In the genomic region with DNA sequence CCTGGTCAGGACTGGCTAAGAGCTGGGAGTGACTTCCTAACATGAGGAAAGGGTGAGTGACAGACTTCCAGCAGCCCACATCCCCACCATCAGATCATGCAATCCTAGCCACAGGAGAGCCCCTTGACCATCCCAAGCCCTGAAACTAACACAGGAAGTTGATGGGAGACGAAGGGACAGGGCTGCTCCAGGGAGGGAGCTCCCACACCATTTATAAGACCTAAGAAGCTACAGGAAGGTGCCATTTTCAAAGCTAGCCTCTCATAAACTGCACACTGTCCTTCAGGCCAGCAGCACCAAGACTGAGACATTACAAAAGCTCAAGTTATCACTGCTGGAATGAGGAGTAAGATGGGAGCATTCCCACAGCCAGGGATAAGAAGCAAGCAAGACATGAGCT, we compare ENCODE assay signal across 3 cellular contexts.
TF ChIP-seq lines count a peak whose summit lies in the region.

No MANE protein-coding gene starts in this region.

TF ChIP-seq in GM23338, 12 proteins besides CTCF, POLR2A, EP300 and RAD21:
- TF ChIP-seq, protein P1, sequence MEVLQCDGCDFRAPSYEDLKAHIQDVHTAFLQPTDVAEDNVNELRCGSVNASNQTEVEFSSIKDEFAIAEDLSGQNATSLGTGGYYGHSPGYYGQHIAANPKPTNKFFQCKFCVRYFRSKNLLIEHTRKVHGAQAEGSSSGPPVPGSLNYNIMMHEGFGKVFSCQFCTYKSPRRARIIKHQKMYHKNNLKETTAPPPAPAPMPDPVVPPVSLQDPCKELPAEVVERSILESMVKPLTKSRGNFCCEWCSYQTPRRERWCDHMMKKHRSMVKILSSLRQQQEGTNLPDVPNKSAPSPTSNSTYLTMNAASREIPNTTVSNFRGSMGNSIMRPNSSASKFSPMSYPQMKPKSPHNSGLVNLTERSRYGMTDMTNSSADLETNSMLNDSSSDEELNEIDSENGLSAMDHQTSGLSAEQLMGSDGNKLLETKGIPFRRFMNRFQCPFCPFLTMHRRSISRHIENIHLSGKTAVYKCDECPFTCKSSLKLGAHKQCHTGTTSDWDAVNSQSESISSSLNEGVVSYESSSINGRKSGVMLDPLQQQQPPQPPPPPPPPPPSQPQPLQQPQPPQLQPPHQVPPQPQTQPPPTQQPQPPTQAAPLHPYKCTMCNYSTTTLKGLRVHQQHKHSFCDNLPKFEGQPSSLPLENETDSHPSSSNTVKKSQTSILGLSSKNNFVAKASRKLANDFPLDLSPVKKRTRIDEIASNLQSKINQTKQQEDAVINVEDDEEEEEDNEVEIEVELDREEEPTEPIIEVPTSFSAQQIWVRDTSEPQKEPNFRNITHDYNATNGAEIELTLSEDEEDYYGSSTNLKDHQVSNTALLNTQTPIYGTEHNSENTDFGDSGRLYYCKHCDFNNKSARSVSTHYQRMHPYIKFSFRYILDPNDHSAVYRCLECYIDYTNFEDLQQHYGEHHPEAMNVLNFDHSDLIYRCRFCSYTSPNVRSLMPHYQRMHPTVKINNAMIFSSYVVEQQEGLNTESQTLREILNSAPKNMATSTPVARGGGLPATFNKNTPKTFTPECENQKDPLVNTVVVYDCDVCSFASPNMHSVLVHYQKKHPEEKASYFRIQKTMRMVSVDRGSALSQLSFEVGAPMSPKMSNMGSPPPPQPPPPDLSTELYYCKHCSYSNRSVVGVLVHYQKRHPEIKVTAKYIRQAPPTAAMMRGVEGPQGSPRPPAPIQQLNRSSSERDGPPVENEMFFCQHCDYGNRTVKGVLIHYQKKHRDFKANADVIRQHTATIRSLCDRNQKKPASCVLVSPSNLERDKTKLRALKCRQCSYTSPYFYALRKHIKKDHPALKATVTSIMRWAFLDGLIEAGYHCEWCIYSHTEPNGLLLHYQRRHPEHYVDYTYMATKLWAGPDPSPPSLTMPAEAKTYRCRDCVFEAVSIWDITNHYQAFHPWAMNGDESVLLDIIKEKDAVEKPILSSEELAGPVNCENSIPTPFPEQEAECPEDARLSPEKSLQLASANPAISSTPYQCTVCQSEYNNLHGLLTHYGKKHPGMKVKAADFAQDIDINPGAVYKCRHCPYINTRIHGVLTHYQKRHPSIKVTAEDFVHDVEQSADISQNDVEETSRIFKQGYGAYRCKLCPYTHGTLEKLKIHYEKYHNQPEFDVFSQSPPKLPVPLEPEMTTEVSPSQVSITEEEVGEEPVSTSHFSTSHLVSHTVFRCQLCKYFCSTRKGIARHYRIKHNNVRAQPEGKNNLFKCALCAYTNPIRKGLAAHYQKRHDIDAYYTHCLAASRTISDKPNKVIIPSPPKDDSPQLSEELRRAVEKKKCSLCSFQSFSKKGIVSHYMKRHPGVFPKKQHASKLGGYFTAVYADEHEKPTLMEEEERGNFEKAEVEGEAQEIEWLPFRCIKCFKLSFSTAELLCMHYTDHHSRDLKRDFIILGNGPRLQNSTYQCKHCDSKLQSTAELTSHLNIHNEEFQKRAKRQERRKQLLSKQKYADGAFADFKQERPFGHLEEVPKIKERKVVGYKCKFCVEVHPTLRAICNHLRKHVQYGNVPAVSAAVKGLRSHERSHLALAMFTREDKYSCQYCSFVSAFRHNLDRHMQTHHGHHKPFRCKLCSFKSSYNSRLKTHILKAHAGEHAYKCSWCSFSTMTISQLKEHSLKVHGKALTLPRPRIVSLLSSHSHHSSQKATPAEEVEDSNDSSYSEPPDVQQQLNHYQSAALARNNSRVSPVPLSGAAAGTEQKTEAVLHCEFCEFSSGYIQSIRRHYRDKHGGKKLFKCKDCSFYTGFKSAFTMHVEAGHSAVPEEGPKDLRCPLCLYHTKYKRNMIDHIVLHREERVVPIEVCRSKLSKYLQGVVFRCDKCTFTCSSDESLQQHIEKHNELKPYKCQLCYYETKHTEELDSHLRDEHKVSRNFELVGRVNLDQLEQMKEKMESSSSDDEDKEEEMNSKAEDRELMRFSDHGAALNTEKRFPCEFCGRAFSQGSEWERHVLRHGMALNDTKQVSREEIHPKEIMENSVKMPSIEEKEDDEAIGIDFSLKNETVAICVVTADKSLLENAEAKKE (CRISPR knock-in tag; IDR thresholded peaks at IDR 0.05): no peak
- no peak for TF ChIP-seq EZH2phosphoT487 (IDR thresholded peaks at IDR 0.05; ENCODE audit: unreplicated experiment)

TF ChIP-seq in WTC11, 78 proteins besides CTCF, POLR2A, EP300 and RAD21:
- TF ChIP-seq, protein P2, sequence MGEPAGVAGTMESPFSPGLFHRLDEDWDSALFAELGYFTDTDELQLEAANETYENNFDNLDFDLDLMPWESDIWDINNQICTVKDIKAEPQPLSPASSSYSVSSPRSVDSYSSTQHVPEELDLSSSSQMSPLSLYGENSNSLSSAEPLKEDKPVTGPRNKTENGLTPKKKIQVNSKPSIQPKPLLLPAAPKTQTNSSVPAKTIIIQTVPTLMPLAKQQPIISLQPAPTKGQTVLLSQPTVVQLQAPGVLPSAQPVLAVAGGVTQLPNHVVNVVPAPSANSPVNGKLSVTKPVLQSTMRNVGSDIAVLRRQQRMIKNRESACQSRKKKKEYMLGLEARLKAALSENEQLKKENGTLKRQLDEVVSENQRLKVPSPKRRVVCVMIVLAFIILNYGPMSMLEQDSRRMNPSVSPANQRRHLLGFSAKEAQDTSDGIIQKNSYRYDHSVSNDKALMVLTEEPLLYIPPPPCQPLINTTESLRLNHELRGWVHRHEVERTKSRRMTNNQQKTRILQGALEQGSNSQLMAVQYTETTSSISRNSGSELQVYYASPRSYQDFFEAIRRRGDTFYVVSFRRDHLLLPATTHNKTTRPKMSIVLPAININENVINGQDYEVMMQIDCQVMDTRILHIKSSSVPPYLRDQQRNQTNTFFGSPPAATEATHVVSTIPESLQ (CRISPR knock-in tag; IDR thresholded peaks at IDR 0.05): no peak
- no peak for TF ChIP-seq ESRRA (CRISPR knock-in tag; IDR thresholded peaks at IDR 0.05; ENCODE audit: borderline replicate concordance)
- TF ChIP-seq, protein P3, sequence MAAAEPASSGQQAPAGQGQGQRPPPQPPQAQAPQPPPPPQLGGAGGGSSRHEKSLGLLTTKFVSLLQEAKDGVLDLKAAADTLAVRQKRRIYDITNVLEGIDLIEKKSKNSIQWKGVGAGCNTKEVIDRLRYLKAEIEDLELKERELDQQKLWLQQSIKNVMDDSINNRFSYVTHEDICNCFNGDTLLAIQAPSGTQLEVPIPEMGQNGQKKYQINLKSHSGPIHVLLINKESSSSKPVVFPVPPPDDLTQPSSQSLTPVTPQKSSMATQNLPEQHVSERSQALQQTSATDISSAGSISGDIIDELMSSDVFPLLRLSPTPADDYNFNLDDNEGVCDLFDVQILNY (CRISPR knock-in tag; IDR thresholded peaks at IDR 0.05): no peak

TF ChIP-seq in H1, 55 proteins besides CTCF, POLR2A, EP300 and RAD21:
- no peak for TF ChIP-seq RNF2 (IDR thresholded peaks at IDR 0.05; ENCODE audit: borderline replicate concordance, low read depth, low read length, missing control alignments, poor library complexity, severe bottlenecking)
- no peak for TF ChIP-seq SAP30 (IDR thresholded peaks at IDR 0.05; ENCODE audit: insufficient read depth, insufficient replicate concordance, low read length)
- no peak for TF ChIP-seq BACH1 (IDR thresholded peaks at IDR 0.05; ENCODE audit: low read length)
- no peak for TF ChIP-seq SP1 (IDR thresholded peaks at IDR 0.05; ENCODE audit: low read depth, low read length)
- no peak for TF ChIP-seq EZH2 (IDR thresholded peaks at IDR 0.05; ENCODE audit: low read depth, low read length, severe bottlenecking)
- TF ChIP-seq TCF12 (IDR thresholded peaks at IDR 0.05; ENCODE audit: low read depth, low read length): no peak
- TF ChIP-seq SRF (IDR thresholded peaks at IDR 0.05; ENCODE audit: low read depth, low read length): no peak
- TF ChIP-seq CHD2 (IDR thresholded peaks at IDR 0.05; ENCODE audit: low read length): no peak
- TF ChIP-seq, protein P4, sequence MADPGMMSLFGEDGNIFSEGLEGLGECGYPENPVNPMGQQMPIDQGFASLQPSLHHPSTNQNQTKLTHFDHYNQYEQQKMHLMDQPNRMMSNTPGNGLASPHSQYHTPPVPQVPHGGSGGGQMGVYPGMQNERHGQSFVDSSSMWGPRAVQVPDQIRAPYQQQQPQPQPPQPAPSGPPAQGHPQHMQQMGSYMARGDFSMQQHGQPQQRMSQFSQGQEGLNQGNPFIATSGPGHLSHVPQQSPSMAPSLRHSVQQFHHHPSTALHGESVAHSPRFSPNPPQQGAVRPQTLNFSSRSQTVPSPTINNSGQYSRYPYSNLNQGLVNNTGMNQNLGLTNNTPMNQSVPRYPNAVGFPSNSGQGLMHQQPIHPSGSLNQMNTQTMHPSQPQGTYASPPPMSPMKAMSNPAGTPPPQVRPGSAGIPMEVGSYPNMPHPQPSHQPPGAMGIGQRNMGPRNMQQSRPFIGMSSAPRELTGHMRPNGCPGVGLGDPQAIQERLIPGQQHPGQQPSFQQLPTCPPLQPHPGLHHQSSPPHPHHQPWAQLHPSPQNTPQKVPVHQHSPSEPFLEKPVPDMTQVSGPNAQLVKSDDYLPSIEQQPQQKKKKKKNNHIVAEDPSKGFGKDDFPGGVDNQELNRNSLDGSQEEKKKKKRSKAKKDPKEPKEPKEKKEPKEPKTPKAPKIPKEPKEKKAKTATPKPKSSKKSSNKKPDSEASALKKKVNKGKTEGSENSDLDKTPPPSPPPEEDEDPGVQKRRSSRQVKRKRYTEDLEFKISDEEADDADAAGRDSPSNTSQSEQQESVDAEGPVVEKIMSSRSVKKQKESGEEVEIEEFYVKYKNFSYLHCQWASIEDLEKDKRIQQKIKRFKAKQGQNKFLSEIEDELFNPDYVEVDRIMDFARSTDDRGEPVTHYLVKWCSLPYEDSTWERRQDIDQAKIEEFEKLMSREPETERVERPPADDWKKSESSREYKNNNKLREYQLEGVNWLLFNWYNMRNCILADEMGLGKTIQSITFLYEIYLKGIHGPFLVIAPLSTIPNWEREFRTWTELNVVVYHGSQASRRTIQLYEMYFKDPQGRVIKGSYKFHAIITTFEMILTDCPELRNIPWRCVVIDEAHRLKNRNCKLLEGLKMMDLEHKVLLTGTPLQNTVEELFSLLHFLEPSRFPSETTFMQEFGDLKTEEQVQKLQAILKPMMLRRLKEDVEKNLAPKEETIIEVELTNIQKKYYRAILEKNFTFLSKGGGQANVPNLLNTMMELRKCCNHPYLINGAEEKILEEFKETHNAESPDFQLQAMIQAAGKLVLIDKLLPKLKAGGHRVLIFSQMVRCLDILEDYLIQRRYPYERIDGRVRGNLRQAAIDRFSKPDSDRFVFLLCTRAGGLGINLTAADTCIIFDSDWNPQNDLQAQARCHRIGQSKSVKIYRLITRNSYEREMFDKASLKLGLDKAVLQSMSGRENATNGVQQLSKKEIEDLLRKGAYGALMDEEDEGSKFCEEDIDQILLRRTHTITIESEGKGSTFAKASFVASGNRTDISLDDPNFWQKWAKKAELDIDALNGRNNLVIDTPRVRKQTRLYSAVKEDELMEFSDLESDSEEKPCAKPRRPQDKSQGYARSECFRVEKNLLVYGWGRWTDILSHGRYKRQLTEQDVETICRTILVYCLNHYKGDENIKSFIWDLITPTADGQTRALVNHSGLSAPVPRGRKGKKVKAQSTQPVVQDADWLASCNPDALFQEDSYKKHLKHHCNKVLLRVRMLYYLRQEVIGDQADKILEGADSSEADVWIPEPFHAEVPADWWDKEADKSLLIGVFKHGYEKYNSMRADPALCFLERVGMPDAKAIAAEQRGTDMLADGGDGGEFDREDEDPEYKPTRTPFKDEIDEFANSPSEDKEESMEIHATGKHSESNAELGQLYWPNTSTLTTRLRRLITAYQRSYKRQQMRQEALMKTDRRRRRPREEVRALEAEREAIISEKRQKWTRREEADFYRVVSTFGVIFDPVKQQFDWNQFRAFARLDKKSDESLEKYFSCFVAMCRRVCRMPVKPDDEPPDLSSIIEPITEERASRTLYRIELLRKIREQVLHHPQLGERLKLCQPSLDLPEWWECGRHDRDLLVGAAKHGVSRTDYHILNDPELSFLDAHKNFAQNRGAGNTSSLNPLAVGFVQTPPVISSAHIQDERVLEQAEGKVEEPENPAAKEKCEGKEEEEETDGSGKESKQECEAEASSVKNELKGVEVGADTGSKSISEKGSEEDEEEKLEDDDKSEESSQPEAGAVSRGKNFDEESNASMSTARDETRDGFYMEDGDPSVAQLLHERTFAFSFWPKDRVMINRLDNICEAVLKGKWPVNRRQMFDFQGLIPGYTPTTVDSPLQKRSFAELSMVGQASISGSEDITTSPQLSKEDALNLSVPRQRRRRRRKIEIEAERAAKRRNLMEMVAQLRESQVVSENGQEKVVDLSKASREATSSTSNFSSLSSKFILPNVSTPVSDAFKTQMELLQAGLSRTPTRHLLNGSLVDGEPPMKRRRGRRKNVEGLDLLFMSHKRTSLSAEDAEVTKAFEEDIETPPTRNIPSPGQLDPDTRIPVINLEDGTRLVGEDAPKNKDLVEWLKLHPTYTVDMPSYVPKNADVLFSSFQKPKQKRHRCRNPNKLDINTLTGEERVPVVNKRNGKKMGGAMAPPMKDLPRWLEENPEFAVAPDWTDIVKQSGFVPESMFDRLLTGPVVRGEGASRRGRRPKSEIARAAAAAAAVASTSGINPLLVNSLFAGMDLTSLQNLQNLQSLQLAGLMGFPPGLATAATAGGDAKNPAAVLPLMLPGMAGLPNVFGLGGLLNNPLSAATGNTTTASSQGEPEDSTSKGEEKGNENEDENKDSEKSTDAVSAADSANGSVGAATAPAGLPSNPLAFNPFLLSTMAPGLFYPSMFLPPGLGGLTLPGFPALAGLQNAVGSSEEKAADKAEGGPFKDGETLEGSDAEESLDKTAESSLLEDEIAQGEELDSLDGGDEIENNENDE (IDR thresholded peaks at IDR 0.05; ENCODE audit: insufficient replicate concordance, low read length): no peak
- no peak for TF ChIP-seq CEBPB (IDR thresholded peaks at IDR 0.05; ENCODE audit: low read depth, low read length)
- no peak for TF ChIP-seq CHD1 (IDR thresholded peaks at IDR 0.05; ENCODE audit: low read depth, low read length)
- TF ChIP-seq PHF8 (conservative IDR thresholded peaks at IDR 0.05; ENCODE audit: low read depth, low read length): no peak
